ENCODE assay signal across 1 cellular context in the genomic region with DNA sequence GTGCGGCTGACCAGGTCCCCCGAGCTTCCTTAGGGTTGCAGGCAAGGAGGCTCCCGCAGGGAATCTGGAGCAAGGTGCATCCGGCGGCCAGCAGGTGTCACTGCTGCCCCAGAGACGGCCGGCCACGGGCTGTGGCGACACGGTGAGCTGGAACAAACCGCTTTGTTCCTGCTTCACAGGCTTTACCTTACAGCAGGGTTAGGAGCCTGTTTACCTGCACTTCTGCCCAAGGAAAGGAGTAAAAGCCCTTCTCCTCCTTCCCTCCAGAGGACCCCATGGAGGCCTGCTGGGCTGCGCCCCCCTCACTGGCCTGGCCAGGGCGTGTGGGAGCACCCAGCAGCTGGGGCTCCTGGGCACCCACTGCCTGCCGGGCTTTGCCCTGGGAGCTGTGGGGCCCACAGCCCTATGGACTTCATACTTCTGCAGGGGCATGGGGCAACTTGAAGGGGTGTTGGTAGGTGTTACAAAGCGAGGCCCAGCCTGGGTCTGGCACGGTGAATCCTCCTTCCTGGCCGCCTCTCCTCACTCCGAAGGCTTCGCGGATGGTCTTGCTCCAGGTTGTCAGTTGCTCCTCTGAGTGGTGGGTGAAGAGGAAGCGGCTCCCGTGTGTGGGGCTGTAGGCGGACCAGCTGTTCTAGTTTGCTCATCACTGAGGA.
TF ChIP-seq lines count a peak whose summit lies in the region.

No MANE protein-coding gene starts in this region.

TF ChIP-seq in K562, 482 proteins besides CTCF, POLR2A, EP300 and RAD21 (continued from another document):
- TF ChIP-seq, protein P1, sequence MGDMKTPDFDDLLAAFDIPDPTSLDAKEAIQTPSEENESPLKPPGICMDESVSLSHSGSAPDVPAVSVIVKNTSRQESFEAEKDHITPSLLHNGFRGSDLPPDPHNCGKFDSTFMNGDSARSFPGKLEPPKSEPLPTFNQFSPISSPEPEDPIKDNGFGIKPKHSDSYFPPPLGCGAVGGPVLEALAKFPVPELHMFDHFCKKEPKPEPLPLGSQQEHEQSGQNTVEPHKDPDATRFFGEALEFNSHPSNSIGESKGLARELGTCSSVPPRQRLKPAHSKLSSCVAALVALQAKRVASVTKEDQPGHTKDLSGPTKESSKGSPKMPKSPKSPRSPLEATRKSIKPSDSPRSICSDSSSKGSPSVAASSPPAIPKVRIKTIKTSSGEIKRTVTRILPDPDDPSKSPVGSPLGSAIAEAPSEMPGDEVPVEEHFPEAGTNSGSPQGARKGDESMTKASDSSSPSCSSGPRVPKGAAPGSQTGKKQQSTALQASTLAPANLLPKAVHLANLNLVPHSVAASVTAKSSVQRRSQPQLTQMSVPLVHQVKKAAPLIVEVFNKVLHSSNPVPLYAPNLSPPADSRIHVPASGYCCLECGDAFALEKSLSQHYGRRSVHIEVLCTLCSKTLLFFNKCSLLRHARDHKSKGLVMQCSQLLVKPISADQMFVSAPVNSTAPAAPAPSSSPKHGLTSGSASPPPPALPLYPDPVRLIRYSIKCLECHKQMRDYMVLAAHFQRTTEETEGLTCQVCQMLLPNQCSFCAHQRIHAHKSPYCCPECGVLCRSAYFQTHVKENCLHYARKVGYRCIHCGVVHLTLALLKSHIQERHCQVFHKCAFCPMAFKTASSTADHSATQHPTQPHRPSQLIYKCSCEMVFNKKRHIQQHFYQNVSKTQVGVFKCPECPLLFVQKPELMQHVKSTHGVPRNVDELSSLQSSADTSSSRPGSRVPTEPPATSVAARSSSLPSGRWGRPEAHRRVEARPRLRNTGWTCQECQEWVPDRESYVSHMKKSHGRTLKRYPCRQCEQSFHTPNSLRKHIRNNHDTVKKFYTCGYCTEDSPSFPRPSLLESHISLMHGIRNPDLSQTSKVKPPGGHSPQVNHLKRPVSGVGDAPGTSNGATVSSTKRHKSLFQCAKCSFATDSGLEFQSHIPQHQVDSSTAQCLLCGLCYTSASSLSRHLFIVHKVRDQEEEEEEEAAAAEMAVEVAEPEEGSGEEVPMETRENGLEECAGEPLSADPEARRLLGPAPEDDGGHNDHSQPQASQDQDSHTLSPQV (IDR thresholded peaks at IDR 0.05): peak; percentile 68
- peak; percentile 68 to 87; a peak in 3 of 4 replicates for TF ChIP-seq FOXK2 (conservative IDR thresholded peaks at IDR 0.05 in 1 of 2, IDR thresholded peaks at IDR 0.05 in 1 of 2; ENCODE audit: low read depth in 2 of 2)
- peak; percentile 50; the same call in 1 of the 2 replicates for TF ChIP-seq L3MBTL2 (IDR thresholded peaks at IDR 0.05)
- TF ChIP-seq POLR2B (IDR thresholded peaks at IDR 0.05; ENCODE audit: low read depth, partially characterized antibody): no peak
- no peak for TF ChIP-seq ILF3 (IDR thresholded peaks at IDR 0.05; ENCODE audit: borderline replicate concordance)
- TF ChIP-seq, protein P2, sequence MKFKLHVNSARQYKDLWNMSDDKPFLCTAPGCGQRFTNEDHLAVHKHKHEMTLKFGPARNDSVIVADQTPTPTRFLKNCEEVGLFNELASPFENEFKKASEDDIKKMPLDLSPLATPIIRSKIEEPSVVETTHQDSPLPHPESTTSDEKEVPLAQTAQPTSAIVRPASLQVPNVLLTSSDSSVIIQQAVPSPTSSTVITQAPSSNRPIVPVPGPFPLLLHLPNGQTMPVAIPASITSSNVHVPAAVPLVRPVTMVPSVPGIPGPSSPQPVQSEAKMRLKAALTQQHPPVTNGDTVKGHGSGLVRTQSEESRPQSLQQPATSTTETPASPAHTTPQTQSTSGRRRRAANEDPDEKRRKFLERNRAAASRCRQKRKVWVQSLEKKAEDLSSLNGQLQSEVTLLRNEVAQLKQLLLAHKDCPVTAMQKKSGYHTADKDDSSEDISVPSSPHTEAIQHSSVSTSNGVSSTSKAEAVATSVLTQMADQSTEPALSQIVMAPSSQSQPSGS (CRISPR knock-in tag; IDR thresholded peaks at IDR 0.05): no peak
- TF ChIP-seq, protein P3, sequence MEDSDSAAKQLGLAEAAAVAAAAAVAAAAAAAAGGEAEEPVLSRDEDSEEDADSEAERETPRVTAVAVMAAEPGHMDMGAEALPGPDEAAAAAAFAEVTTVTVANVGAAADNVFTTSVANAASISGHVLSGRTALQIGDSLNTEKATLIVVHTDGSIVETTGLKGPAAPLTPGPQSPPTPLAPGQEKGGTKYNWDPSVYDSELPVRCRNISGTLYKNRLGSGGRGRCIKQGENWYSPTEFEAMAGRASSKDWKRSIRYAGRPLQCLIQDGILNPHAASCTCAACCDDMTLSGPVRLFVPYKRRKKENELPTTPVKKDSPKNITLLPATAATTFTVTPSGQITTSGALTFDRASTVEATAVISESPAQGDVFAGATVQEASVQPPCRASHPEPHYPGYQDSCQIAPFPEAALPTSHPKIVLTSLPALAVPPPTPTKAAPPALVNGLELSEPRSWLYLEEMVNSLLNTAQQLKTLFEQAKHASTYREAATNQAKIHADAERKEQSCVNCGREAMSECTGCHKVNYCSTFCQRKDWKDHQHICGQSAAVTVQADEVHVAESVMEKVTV (CRISPR knock-in tag; IDR thresholded peaks at IDR 0.05): peak; percentile 96
- no peak for TF ChIP-seq WHSC1 (IDR thresholded peaks at IDR 0.05; ENCODE audit: low read length)
- TF ChIP-seq RBFOX2 (IDR thresholded peaks at IDR 0.05; ENCODE audit: low read depth, low read length): peak; percentile 59; the same call in 1 of the 2 replicates
- peak in 1 of 2 experiments; percentile 54; a peak in 1 of 4 replicates for TF ChIP-seq RCOR1 (IDR thresholded peaks at IDR 0.05; ENCODE audit: borderline replicate concordance in 1 of 2, low read depth in 2 of 2, low read length in 2 of 2)
- TF ChIP-seq, protein P4, sequence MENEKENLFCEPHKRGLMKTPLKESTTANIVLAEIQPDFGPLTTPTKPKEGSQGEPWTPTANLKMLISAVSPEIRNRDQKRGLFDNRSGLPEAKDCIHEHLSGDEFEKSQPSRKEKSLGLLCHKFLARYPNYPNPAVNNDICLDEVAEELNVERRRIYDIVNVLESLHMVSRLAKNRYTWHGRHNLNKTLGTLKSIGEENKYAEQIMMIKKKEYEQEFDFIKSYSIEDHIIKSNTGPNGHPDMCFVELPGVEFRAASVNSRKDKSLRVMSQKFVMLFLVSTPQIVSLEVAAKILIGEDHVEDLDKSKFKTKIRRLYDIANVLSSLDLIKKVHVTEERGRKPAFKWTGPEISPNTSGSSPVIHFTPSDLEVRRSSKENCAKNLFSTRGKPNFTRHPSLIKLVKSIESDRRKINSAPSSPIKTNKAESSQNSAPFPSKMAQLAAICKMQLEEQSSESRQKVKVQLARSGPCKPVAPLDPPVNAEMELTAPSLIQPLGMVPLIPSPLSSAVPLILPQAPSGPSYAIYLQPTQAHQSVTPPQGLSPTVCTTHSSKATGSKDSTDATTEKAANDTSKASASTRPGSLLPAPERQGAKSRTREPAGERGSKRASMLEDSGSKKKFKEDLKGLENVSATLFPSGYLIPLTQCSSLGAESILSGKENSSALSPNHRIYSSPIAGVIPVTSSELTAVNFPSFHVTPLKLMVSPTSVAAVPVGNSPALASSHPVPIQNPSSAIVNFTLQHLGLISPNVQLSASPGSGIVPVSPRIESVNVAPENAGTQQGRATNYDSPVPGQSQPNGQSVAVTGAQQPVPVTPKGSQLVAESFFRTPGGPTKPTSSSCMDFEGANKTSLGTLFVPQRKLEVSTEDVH (IDR thresholded peaks at IDR 0.05; ENCODE audit: low read depth, partially characterized antibody): no peak
- TF ChIP-seq POLR2G (IDR thresholded peaks at IDR 0.05; ENCODE audit: low read depth, low read length): 0 out of 2 replicates have a peak, but pooled peaks have one; percentile 27
- 0 out of 2 replicates have a peak, but pooled peaks have one; percentile 70 for TF ChIP-seq XRCC5 (IDR thresholded peaks at IDR 0.05; ENCODE audit: low read depth, low read length)
- peak; percentile 59 for TF ChIP-seq CREM (IDR thresholded peaks at IDR 0.05; ENCODE audit: low read depth)
- no peak for TF ChIP-seq COPS2 (conservative IDR thresholded peaks at IDR 0.05)
- no peak for TF ChIP-seq ZNF584 (CRISPR knock-in tag; IDR thresholded peaks at IDR 0.05; ENCODE audit: low read depth)
- TF ChIP-seq NRF1 (conservative IDR thresholded peaks at IDR 0.05 in 1 of 2, IDR thresholded peaks at IDR 0.05 in 1 of 2): peak in 1 of 2 experiments; percentile 29; a peak in 1 of 4 replicates
- TF ChIP-seq HMGN3 (IDR thresholded peaks at IDR 0.05; ENCODE audit: borderline replicate concordance, extremely low read depth, insufficient read length, low read depth, low read length): no peak
- TF ChIP-seq POLR3A (IDR thresholded peaks at IDR 0.05; ENCODE audit: borderline replicate concordance, extremely low read depth, insufficient read depth, insufficient read length): no peak
- TF ChIP-seq BRCA1 (IDR thresholded peaks at IDR 0.05): no peak
- TF ChIP-seq BRCA1 (CRISPR knock-in tag; IDR thresholded peaks at IDR 0.05): 0 out of 2 replicates have a peak, but pooled peaks have one; percentile 84
- TF ChIP-seq NBN (IDR thresholded peaks at IDR 0.05; ENCODE audit: low read depth): 0 out of 2 replicates have a peak, but pooled peaks have one; percentile 31
- no peak for TF ChIP-seq NR4A1 (CRISPR knock-in tag; IDR thresholded peaks at IDR 0.05)
- peak; percentile 82; the same call in 1 of the 2 replicates for TF ChIP-seq NR4A1 (tag; IDR thresholded peaks at IDR 0.05)
- TF ChIP-seq ZNF23 (CRISPR knock-in tag; IDR thresholded peaks at IDR 0.05): no peak
- TF ChIP-seq HMG20B (CRISPR knock-in tag; IDR thresholded peaks at IDR 0.05): no peak
- peak in 1 of 3 experiments; percentile 14 for TF ChIP-seq YY1 (IDR thresholded peaks at IDR 0.05; ENCODE audit: borderline replicate concordance in 1 of 3, control insufficient read depth in 1 of 3, extremely low read depth in 1 of 3, insufficient read depth in 3 of 3, insufficient read length in 1 of 3, insufficient replicate concordance in 2 of 3, low read depth in 1 of 3, low read length in 2 of 3)
- no peak for TF ChIP-seq MTF1 (CRISPR knock-in tag; IDR thresholded peaks at IDR 0.05; ENCODE audit: borderline replicate concordance)
- peak; percentile 14; the same call in 1 of the 2 replicates for TF ChIP-seq MAFK (IDR thresholded peaks at IDR 0.05; ENCODE audit: low read length)
- TF ChIP-seq, protein P5, sequence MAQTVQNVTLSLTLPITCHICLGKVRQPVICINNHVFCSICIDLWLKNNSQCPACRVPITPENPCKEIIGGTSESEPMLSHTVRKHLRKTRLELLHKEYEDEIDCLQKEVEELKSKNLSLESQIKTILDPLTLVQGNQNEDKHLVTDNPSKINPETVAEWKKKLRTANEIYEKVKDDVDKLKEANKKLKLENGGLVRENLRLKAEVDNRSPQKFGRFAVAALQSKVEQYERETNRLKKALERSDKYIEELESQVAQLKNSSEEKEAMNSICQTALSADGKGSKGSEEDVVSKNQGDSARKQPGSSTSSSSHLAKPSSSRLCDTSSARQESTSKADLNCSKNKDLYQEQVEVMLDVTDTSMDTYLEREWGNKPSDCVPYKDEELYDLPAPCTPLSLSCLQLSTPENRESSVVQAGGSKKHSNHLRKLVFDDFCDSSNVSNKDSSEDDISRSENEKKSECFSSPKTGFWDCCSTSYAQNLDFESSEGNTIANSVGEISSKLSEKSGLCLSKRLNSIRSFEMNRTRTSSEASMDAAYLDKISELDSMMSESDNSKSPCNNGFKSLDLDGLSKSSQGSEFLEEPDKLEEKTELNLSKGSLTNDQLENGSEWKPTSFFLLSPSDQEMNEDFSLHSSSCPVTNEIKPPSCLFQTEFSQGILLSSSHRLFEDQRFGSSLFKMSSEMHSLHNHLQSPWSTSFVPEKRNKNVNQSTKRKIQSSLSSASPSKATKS (CRISPR knock-in tag; IDR thresholded peaks at IDR 0.05): no peak
- peak; percentile 95 for TF ChIP-seq SMC3 (conservative IDR thresholded peaks at IDR 0.05; ENCODE audit: insufficient read depth, low read depth, low read length)
- TF ChIP-seq, protein P6, sequence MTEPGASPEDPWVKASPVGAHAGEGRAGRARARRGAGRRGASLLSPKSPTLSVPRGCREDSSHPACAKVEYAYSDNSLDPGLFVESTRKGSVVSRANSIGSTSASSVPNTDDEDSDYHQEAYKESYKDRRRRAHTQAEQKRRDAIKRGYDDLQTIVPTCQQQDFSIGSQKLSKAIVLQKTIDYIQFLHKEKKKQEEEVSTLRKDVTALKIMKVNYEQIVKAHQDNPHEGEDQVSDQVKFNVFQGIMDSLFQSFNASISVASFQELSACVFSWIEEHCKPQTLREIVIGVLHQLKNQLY (CRISPR knock-in tag; conservative IDR thresholded peaks at IDR 0.05): no peak
- TF ChIP-seq, protein P7, sequence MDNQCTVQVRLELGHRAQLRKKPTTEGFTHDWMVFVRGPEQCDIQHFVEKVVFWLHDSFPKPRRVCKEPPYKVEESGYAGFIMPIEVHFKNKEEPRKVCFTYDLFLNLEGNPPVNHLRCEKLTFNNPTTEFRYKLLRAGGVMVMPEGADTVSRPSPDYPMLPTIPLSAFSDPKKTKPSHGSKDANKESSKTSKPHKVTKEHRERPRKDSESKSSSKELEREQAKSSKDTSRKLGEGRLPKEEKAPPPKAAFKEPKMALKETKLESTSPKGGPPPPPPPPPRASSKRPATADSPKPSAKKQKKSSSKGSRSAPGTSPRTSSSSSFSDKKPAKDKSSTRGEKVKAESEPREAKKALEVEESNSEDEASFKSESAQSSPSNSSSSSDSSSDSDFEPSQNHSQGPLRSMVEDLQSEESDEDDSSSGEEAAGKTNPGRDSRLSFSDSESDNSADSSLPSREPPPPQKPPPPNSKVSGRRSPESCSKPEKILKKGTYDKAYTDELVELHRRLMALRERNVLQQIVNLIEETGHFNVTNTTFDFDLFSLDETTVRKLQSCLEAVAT (IDR thresholded peaks at IDR 0.05): no peak
- TF ChIP-seq TARDBP (IDR thresholded peaks at IDR 0.05): 0 out of 2 replicates have a peak, but pooled peaks have one; percentile 24
- peak; percentile 78; the same call in 1 of the 2 replicates for TF ChIP-seq GATAD2A (IDR thresholded peaks at IDR 0.05)
- no peak for TF ChIP-seq ZNF174 (CRISPR knock-in tag; IDR thresholded peaks at IDR 0.05)
- TF ChIP-seq CBX5 (IDR thresholded peaks at IDR 0.05; ENCODE audit: borderline replicate concordance, low read depth): 0 out of 2 replicates have a peak, but pooled peaks have one; percentile 6
- TF ChIP-seq KLF16 (IDR thresholded peaks at IDR 0.05): peak; percentile 100
- peak; percentile 49; the same call in 1 of the 2 replicates for TF ChIP-seq SMARCA4 (IDR thresholded peaks at IDR 0.05)
- TF ChIP-seq NEUROD1 (IDR thresholded peaks at IDR 0.05; ENCODE audit: borderline replicate concordance, low read depth, low read length, partially characterized antibody): no peak
- TF ChIP-seq, protein P8, sequence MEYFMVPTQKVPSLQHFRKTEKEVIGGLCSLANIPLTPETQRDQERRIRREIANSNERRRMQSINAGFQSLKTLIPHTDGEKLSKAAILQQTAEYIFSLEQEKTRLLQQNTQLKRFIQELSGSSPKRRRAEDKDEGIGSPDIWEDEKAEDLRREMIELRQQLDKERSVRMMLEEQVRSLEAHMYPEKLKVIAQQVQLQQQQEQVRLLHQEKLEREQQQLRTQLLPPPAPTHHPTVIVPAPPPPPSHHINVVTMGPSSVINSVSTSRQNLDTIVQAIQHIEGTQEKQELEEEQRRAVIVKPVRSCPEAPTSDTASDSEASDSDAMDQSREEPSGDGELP (CRISPR knock-in tag; IDR thresholded peaks at IDR 0.05; ENCODE audit: borderline replicate concordance): peak; percentile 58
- peak; percentile 26; the same call in 1 of the 2 replicates for TF ChIP-seq PHF8 (IDR thresholded peaks at IDR 0.05; ENCODE audit: borderline replicate concordance, low read length)
